ENCODE assay signal across 25 cellular contexts in the genomic region with DNA sequence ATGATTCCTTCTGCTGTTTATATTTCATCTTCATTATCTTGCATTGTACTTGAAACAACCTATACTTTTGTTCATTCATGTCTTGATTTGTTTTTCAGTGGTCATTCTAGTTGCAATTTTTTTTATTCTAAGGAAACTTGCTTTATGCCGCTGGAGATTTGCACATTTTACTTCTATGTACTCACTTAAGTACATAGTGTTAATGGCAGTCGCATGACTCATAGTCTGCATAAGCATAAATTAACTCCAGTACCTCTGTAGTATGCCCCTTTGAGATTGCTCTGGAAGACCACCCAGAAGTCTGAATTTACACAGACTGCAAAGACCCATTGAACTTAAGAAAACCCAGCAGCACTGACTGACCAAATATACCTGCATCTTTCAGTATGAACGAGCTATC.
DNase-seq lines count a peak whose midpoint lies in the region; ATAC-seq, FAIRE-seq and TF ChIP-seq lines count a peak whose summit lies in the region.
"Had no signal": no experiment of that assay in that cellular context is flagged by ENCODE, and none has a peak within 500 bp of the region (broad histone marks: within the 10 kb centered on the region; RNA-seq: fewer than 3 reads in every experiment).

No MANE protein-coding gene starts in this region.

- H3K9me3 Mint-ChIP-seq in CD4-positive, alpha-beta T cell: no peaks in the 10 kb centered on the region
- H3K9me3 Mint-ChIP-seq: activated naive CD4-positive, alpha-beta T cell treated with anti-CD3 and anti-CD28 coated beads, Interleukin-2, amount 10 ng/mL, durations not matched to agents 7 days and 5 days had no signal

- H3K27me3 ChIP-seq in CD4-positive, alpha-beta T cell (ENCODE audit: control insufficient read depth, insufficient read depth, low read length): no peaks in the 10 kb centered on the region
- H3K27me3 ChIP-seq: ascending aorta, gastroesophageal sphincter, right lobe of liver, stomach, tibial artery had no signal

- H3K36me3 Mint-ChIP-seq in CD4-positive, alpha-beta T cell (ENCODE audit: low read depth): no peaks in the 10 kb centered on the region
- H3K36me3 Mint-ChIP-seq: activated CD8-positive, alpha-beta memory T cell treated with anti-CD3 and anti-CD28 coated beads, Interleukin-2, amount 10 ng/mL, durations not matched to agents 7 days and 5 days; activated naive CD4-positive, alpha-beta T cell treated with anti-CD3 and anti-CD28 coated beads, Interleukin-2, amount 10 ng/mL, durations not matched to agents 7 days and 5 days; CD4-positive, CD25-positive, alpha-beta regulatory T cell had no signal

- H3K4me3 ChIP-seq in choroid plexus epithelial cell (ENCODE audit: low read depth, low read length): no peak overlapping the region
- H3K4me3 ChIP-seq: ascending aorta, gastroesophageal sphincter, lower lobe of right lung, right lobe of liver, stomach, tibial artery had no signal

- H3K27ac ChIP-seq in CD4-positive, alpha-beta T cell (ENCODE audit: low read depth, low read length): no peak overlapping the region
- H3K27ac ChIP-seq: ascending aorta, gastroesophageal sphincter, lower lobe of right lung, right lobe of liver, stomach, tibial artery had no signal

- peak; percentile 44 for DNase-seq in EL
- DNase-seq in RKO (ENCODE audit: low spot score): peak; percentile 20
- DNase-seq in choroid plexus epithelial cell (ENCODE audit: low read depth): peak; percentile 31
- DNase-seq in left kidney (ENCODE audit: low read depth, low spot score): peak; percentile 5
- DNase-seq in CD4-positive, alpha-beta T cell: no peak
- DNase-seq in stimulated activated CD4-positive, alpha-beta T cell treated with anti-CD3 and anti-CD28 coated beads, Interleukin-2, amount 100 ng/mL, for 24 hours: no peak
- DNase-seq in frontal cortex (ENCODE audit: low spot score in 2 of 2): no peak
- DNase-seq: activated CD4-positive, alpha-beta T cell treated with anti-CD3 and anti-CD28 coated beads, Interleukin-2, amount 50 U/mL, for 1 hour; activated CD8-positive, alpha-beta memory T cell treated with anti-CD3 and anti-CD28 coated beads, Interleukin-2, amount 10 ng/mL, durations not matched to agents 7 days and 5 days; activated naive CD4-positive, alpha-beta T cell treated with anti-CD3 and anti-CD28 coated beads, Interleukin-2, amount 10 ng/mL, durations not matched to agents 7 days and 5 days; CD4-positive, CD25-positive, alpha-beta regulatory T cell; Kasumi-1; kidney; lower lobe of right lung; NCI-H1092; NCI-H2029; NCI-H226; NCI-H748 treated with DMSO at 0.1 percent for 48 hours; right lobe of liver; stomach; tibial artery had no signal

- H3K27ac Mint-ChIP-seq in CD4-positive, alpha-beta T cell: no peak overlapping the region
- H3K27ac Mint-ChIP-seq: activated CD8-positive, alpha-beta memory T cell treated with anti-CD3 and anti-CD28 coated beads, Interleukin-2, amount 10 ng/mL, durations not matched to agents 7 days and 5 days; activated naive CD4-positive, alpha-beta T cell treated with anti-CD3 and anti-CD28 coated beads, Interleukin-2, amount 10 ng/mL, durations not matched to agents 7 days and 5 days; CD4-positive, CD25-positive, alpha-beta regulatory T cell had no signal

- no peaks in the 10 kb centered on the region for H3K27me3 Mint-ChIP-seq in CD4-positive, alpha-beta T cell
- H3K27me3 Mint-ChIP-seq: activated CD8-positive, alpha-beta memory T cell treated with anti-CD3 and anti-CD28 coated beads, Interleukin-2, amount 10 ng/mL, durations not matched to agents 7 days and 5 days; activated naive CD4-positive, alpha-beta T cell treated with anti-CD3 and anti-CD28 coated beads, Interleukin-2, amount 10 ng/mL, durations not matched to agents 7 days and 5 days; CD4-positive, CD25-positive, alpha-beta regulatory T cell had no signal

- no peaks in the 10 kb centered on the region for H3K4me1 Mint-ChIP-seq in CD4-positive, alpha-beta T cell (ENCODE audit: low read depth)
- H3K4me1 Mint-ChIP-seq: activated CD8-positive, alpha-beta memory T cell treated with anti-CD3 and anti-CD28 coated beads, Interleukin-2, amount 10 ng/mL, durations not matched to agents 7 days and 5 days; activated naive CD4-positive, alpha-beta T cell treated with anti-CD3 and anti-CD28 coated beads, Interleukin-2, amount 10 ng/mL, durations not matched to agents 7 days and 5 days; CD4-positive, CD25-positive, alpha-beta regulatory T cell had no signal

- no peak for TF ChIP-seq CTCF in choroid plexus epithelial cell (conservative IDR thresholded peaks at IDR 0.05; ENCODE audit: low read depth, low read length)
- no peak for TF ChIP-seq CTCF in CD4-positive, alpha-beta T cell (IDR thresholded peaks at IDR 0.05)

- no peak for ATAC-seq in CD4-positive, alpha-beta T cell (ENCODE audit: poor library complexity)
- no peak for ATAC-seq in HG03108 (IDR thresholded peaks at IDR 0.05; ENCODE audit: unreplicated experiment)
- ATAC-seq: activated CD8-positive, alpha-beta memory T cell treated with anti-CD3 and anti-CD28 coated beads, Interleukin-2, amount 10 ng/mL, durations not matched to agents 7 days and 5 days; gastroesophageal sphincter; lower lobe of right lung; right lobe of liver had no signal

- FAIRE-seq in frontal cortex (lab: Jason Lieb, UNC): no peak
- FAIRE-seq: kidney had no signal

- POLR2A ChIA-PET in CD4-positive, alpha-beta T cell (lab: Charles Lee): no interaction called here

- H3K9me3 ChIP-seq in CD4-positive, alpha-beta T cell (ENCODE audit: control insufficient read depth, low read length): no peaks in the 10 kb centered on the region
- H3K9me3 ChIP-seq: gastroesophageal sphincter, lower lobe of right lung, right lobe of liver, stomach, tibial artery had no signal

- H3K4me3 Mint-ChIP-seq in CD4-positive, alpha-beta T cell: no peak overlapping the region
- H3K4me3 Mint-ChIP-seq: activated CD8-positive, alpha-beta memory T cell treated with anti-CD3 and anti-CD28 coated beads, Interleukin-2, amount 10 ng/mL, durations not matched to agents 7 days and 5 days; activated naive CD4-positive, alpha-beta T cell treated with anti-CD3 and anti-CD28 coated beads, Interleukin-2, amount 10 ng/mL, durations not matched to agents 7 days and 5 days; CD4-positive, CD25-positive, alpha-beta regulatory T cell; neural crest cell had no signal

- intact Hi-C loops in CD4-positive, alpha-beta T cell (cut with DNase I, micrococcal nuclease): no loop called here

- CTCF ChIA-PET in CD4-positive, alpha-beta T cell (lab: Charles Lee): no interaction called here

Comparison
In these comparisons a context has a peak if more than half of its experiments do, and no peak if none do; other contexts are left out.
1. DNase-seq: peak in EL (single experiment), RKO (single experiment), choroid plexus epithelial cell (single experiment) and left kidney (single experiment); none in CD4-positive, alpha-beta T cell (0 of 10), stimulated activated CD4-positive, alpha-beta T cell treated with anti-CD3 and anti-CD28 coated beads, Interleukin-2, amount 100 ng/mL, for 24 hours (0 of 2) and frontal cortex (0 of 2).